1 cellular context compared by ENCODE assay signal in genomic region chr5:149140197-149141002, GRCh38.
TF ChIP-seq lines count a peak whose summit lies in the region.

No MANE protein-coding gene starts in this region.

TF ChIP-seq in HCT116, 20 proteins besides CTCF, POLR2A, EP300 and RAD21:
- TF ChIP-seq ZFX (IDR thresholded peaks at IDR 0.05): no peak
- no peak for TF ChIP-seq ZNF274 (IDR thresholded peaks at IDR 0.05; ENCODE audit: low read depth, low read length)
- TF ChIP-seq JUND (IDR thresholded peaks at IDR 0.05): no peak
- no peak for TF ChIP-seq SIN3A (IDR thresholded peaks at IDR 0.05; ENCODE audit: low read depth)
- TF ChIP-seq ATF3 (IDR thresholded peaks at IDR 0.05): no peak
- TF ChIP-seq CEBPB (IDR thresholded peaks at IDR 0.05; ENCODE audit: low read depth): no peak
- no peak for TF ChIP-seq ZBTB33 (IDR thresholded peaks at IDR 0.05; ENCODE audit: extremely low read depth, insufficient replicate concordance, low read length)
- TF ChIP-seq EGR1 (IDR thresholded peaks at IDR 0.05; ENCODE audit: low read depth): no peak
- TF ChIP-seq ELF1 (IDR thresholded peaks at IDR 0.05; ENCODE audit: borderline replicate concordance, low read depth): no peak
- TF ChIP-seq EZH2phosphoT487 (IDR thresholded peaks at IDR 0.05; ENCODE audit: borderline replicate concordance): no peak
- TF ChIP-seq SRF (IDR thresholded peaks at IDR 0.05; ENCODE audit: low read depth): no peak
- TF ChIP-seq FOSL1 (IDR thresholded peaks at IDR 0.05; ENCODE audit: low read depth): no peak
- TF ChIP-seq TCF7L2 (IDR thresholded peaks at IDR 0.05; ENCODE audit: borderline replicate concordance, extremely low read depth, insufficient read depth, insufficient read length): no peak
- TF ChIP-seq SP1 (IDR thresholded peaks at IDR 0.05; ENCODE audit: low read depth): no peak
- TF ChIP-seq POLR2AphosphoS5 (IDR thresholded peaks at IDR 0.05; ENCODE audit: low read depth, low read length): no peak
- no peak for TF ChIP-seq EZH2 (IDR thresholded peaks at IDR 0.05)
- no peak for TF ChIP-seq MAX (IDR thresholded peaks at IDR 0.05)
